Comparison of ENCODE assay signal across 16 cellular contexts in genomic region chr12:27952510-27952909, GRCh38. TPM values are rescaled to one million over a fixed set of nuclear protein-coding genes. Genes with fewer than 3 reads are reported as not detected.
"Had no signal": no experiment of that assay in that cellular context is flagged by ENCODE, and none has a peak within 500 bp of the region (broad histone marks: within the 10 kb centered on the region; RNA-seq: fewer than 3 reads in every experiment).

No MANE protein-coding gene starts in this region.

- H3K27me3 ChIP-seq: colonic mucosa, spleen, tibial nerve had no signal

- H3K4me3 ChIP-seq: colonic mucosa, heart right ventricle, spleen, tibial nerve had no signal

- H3K36me3 ChIP-seq: colonic mucosa, heart right ventricle, neutrophil, spleen, tibial nerve had no signal

- H3K9me3 Mint-ChIP-seq: activated naive CD4-positive, alpha-beta T cell treated with anti-CD3 and anti-CD28 coated beads for 36 hours; stimulated activated memory B cell treated with anti-CD40 and anti-IgM and Interleukin-4, amounts not matched to agents 10 μg/mL and 1 μg/mL and 100 μg/mL, for 72 hours had no signal

- H3K27ac ChIP-seq: colonic mucosa, heart right ventricle, neutrophil, spleen had no signal

- H3K4me1 ChIP-seq: colonic mucosa, heart right ventricle, spleen had no signal

- ATAC-seq: activated CD4-positive, alpha-beta T cell treated with anti-CD3 and anti-CD28 coated beads for 36 hours; activated CD8-positive, alpha-beta T cell treated with anti-CD3 and anti-CD28 coated beads, Interleukin-2, amount 10 ng/mL, durations not matched to agents 7 days and 5 days; heart right ventricle; right cardiac atrium; stimulated activated memory B cell treated with anti-CD40 and anti-IgM and Interleukin-4, amounts not matched to agents 10 μg/mL and 1 μg/mL and 100 μg/mL, for 72 hours had no signal

- H3K27ac Mint-ChIP-seq: activated CD4-positive, alpha-beta T cell treated with anti-CD3 and anti-CD28 coated beads for 36 hours; activated CD8-positive, alpha-beta T cell treated with anti-CD3 and anti-CD28 coated beads, Interleukin-2, amount 10 ng/mL, durations not matched to agents 7 days and 5 days; activated naive CD4-positive, alpha-beta T cell treated with anti-CD3 and anti-CD28 coated beads for 36 hours; stimulated activated memory B cell treated with anti-CD40 and anti-IgM and Interleukin-4, amounts not matched to agents 10 μg/mL and 1 μg/mL and 100 μg/mL, for 72 hours had no signal

- H3K4me3 Mint-ChIP-seq: activated CD4-positive, alpha-beta T cell treated with anti-CD3 and anti-CD28 coated beads for 36 hours; activated CD8-positive, alpha-beta T cell treated with anti-CD3 and anti-CD28 coated beads, Interleukin-2, amount 10 ng/mL, durations not matched to agents 7 days and 5 days; activated naive CD4-positive, alpha-beta T cell treated with anti-CD3 and anti-CD28 coated beads for 36 hours; stimulated activated memory B cell treated with anti-CD40 and anti-IgM and Interleukin-4, amounts not matched to agents 10 μg/mL and 1 μg/mL and 100 μg/mL, for 72 hours had no signal

- H3K36me3 Mint-ChIP-seq: stimulated activated memory B cell treated with anti-CD40 and anti-IgM and Interleukin-4, amounts not matched to agents 10 μg/mL and 1 μg/mL and 100 μg/mL, for 72 hours had no signal

- H3K27me3 Mint-ChIP-seq: stimulated activated memory B cell treated with anti-CD40 and anti-IgM and Interleukin-4, amounts not matched to agents 10 μg/mL and 1 μg/mL and 100 μg/mL, for 72 hours had no signal

- DNase-seq: activated CD4-positive, alpha-beta T cell treated with anti-CD3 and anti-CD28 coated beads for 36 hours; activated CD8-positive, alpha-beta memory T cell treated with anti-CD3 and anti-CD28 coated beads, Interleukin-2, amount 50 U/mL, for 48 hours; activated CD8-positive, alpha-beta T cell treated with anti-CD3 and anti-CD28 coated beads, Interleukin-2, amount 10 ng/mL, durations not matched to agents 7 days and 5 days; activated naive CD4-positive, alpha-beta T cell treated with anti-CD3 and anti-CD28 coated beads for 36 hours; caudate nucleus; colonic mucosa; heart right ventricle; kidney; right cardiac atrium; spleen; stimulated activated CD4-positive, alpha-beta T cell treated with anti-CD3 and anti-CD28 coated beads, Interleukin-1b, Interleukin-23, amount 100 ng/mL, for 48 hours had no signal

- H3K4me1 Mint-ChIP-seq: activated CD4-positive, alpha-beta T cell treated with anti-CD3 and anti-CD28 coated beads for 36 hours; stimulated activated memory B cell treated with anti-CD40 and anti-IgM and Interleukin-4, amounts not matched to agents 10 μg/mL and 1 μg/mL and 100 μg/mL, for 72 hours had no signal

RNA-seq across cellular contexts. Expression of gene PTHLH, which starts 20.0 kb away (rescaled TPM):
- total RNA-seq: activated CD4-positive, alpha-beta T cell treated with anti-CD3 and anti-CD28 coated beads for 36 hours; activated CD8-positive, alpha-beta T cell treated with anti-CD3 and anti-CD28 coated beads, Interleukin-2, amount 10 ng/mL, durations not matched to agents 7 days and 5 days; activated naive CD4-positive, alpha-beta T cell treated with anti-CD3 and anti-CD28 coated beads for 36 hours; frontal cortex; liver had no signal
- polyA plus RNA-seq: liver had no signal
